In genomic region chr12:12032771-12033588, GRCh38 we compare ENCODE assay signal across 8 cellular contexts. TPM values are rescaled to one million over a fixed set of nuclear protein-coding genes. Genes with fewer than 3 reads are reported as not detected.
DNase-seq lines count a peak whose midpoint lies in the region; ATAC-seq and TF ChIP-seq lines count a peak whose summit lies in the region.

No MANE protein-coding gene starts in this region.

- peak overlapping the region; percentile 59 for H2AFZ ChIP-seq in SK-N-SH (ENCODE audit: low read depth)

- H3K27ac ChIP-seq in SK-N-SH (ENCODE audit: low read depth in 2 of 2, low read length in 1 of 2) = no peak overlapping the region
- H3K27ac ChIP-seq in tibial nerve = peak overlapping the region; percentile 27 to 82 (median 61)

- H3K27me3 ChIP-seq in SK-N-SH (ENCODE audit: insufficient read depth) = no peaks in the 10 kb centered on the region; the same call in 1 of the 2 replicates
- no peaks in the 10 kb centered on the region for H3K27me3 ChIP-seq in tibial nerve

- H3K4me3 ChIP-seq in SK-N-SH (ENCODE audit: low read depth in 2 of 2, low read length in 1 of 2) = peak overlapping the region in 1 of 2 experiments; percentile 31; a peak in 2 of 4 replicates
- H3K4me3 ChIP-seq in tibial nerve = peak overlapping the region; percentile 37 to 51 (median 45)

- TF ChIP-seq RAD21 in SK-N-SH (IDR thresholded peaks at IDR 0.05; ENCODE audit: low read length) = peak; percentile 98

- TF ChIP-seq CTCF in GM12873 (IDR thresholded peaks at IDR 0.05; ENCODE audit: insufficient read depth, low read depth, low read length, missing control alignments) (peak; percentile 90), SK-N-SH (IDR thresholded peaks at IDR 0.05) (peak; percentile 87), omental fat pad (IDR thresholded peaks at IDR 0.05) (peak in 2 of 3 donors; percentile 64 to 79), tibial nerve (IDR thresholded peaks at IDR 0.05) (peak; percentile 76 to 94 (median 84))

- no peak for TF ChIP-seq POLR2A in tibial nerve (IDR thresholded peaks at IDR 0.05)

- WGBS in SK-N-SH (ENCODE audit: low lambda C conversion rate) = 52% methylated on average over 24 of the region's 24 CpGs
- 2 to 5% methylated on average over 24 of the region's 24 CpGs for WGBS in tibial nerve, 2 donors

- H3K36me3 ChIP-seq in SK-N-SH (replicated peaks in 1 of 2; ENCODE audit: control insufficient read depth in 1 of 2, insufficient read depth in 2 of 2, low read length in 1 of 2) (no peaks in the 10 kb centered on the region), tibial nerve (no peaks in the 10 kb centered on the region)

- intact Hi-C loops in Right ventricle myocardium inferior (cut with DNase I) = loop anchor here (1.0 to 2.0 kb wide), 2 partner anchors 412 to 452 kb away; no protein-coding TSS in a partner anchor

- H3K9me3 ChIP-seq in SK-N-SH (no peaks in the 10 kb centered on the region), tibial nerve (no peaks in the 10 kb centered on the region)

- H3K9me2 ChIP-seq in SK-N-SH = no peaks in the 10 kb centered on the region

- POLR2A ChIA-PET in SK-N-SH (lab: Yijun Ruan, JAX) = interaction anchor here (2.4 kb wide), 1 partner anchor 384 kb away, joined by 9 read pairs; the partner anchor contains the start of gene ETV6

- no peaks in the 10 kb centered on the region for H3K79me2 ChIP-seq in SK-N-SH (ENCODE audit: insufficient read depth)

- H3K4me2 ChIP-seq in SK-N-SH = 0 out of 2 replicates have a peak overlapping the region, but pooled peaks have one; percentile 45

- H3K4me1 ChIP-seq in SK-N-SH (ENCODE audit: control insufficient read depth in 1 of 2, insufficient read depth in 2 of 2, low read depth in 1 of 2, low read length in 1 of 2) (peaks cover 0 to 4% of the 10 kb centered on the region in 2 experiments; a peak in 1 of 4 replicates), tibial nerve (peaks cover 0 to 10% (median 4%) of the 10 kb centered on the region in 4 donors)

- peak; percentile 52 for DNase-seq in MV-4-11 (lab: John Stamatoyannopoulos, UW)
- peak; percentile 68 for DNase-seq in SK-N-SH
- peak; percentile 25 for DNase-seq in activated naive CD8-positive, alpha-beta T cell treated with anti-CD3 and anti-CD28 coated beads, Interleukin-2, amount 50 U/mL, for 16 hours (ENCODE audit: low read depth, low spot score)
- DNase-seq in Right ventricle myocardium inferior (ENCODE audit: missing footprints) = no peak
- DNase-seq in omental fat pad (ENCODE audit: low spot score) = no peak
- DNase-seq in tibial nerve (ENCODE audit: low spot score in 2 of 2) = peak; percentile 53 to 80
- DNase-seq in NK-92 treated with Interleukin-12 subunit alpha and Interleukin-12 subunit beta, amount 100 ng/mL, for 24 hours (lab: John Stamatoyannopoulos, UW) = no peak

- H4K20me1 ChIP-seq in SK-N-SH (ENCODE audit: insufficient read depth) = no peaks in the 10 kb centered on the region

- TF ChIP-seq EP300 in SK-N-SH (IDR thresholded peaks at IDR 0.05; ENCODE audit: borderline replicate concordance in 1 of 2, low read depth in 1 of 2, low read length in 1 of 2) = no peak
- TF ChIP-seq EP300 in tibial nerve (IDR thresholded peaks at IDR 0.05) = no peak

- H3K9ac ChIP-seq in SK-N-SH = no peak overlapping the region

- ATAC-seq in Right ventricle myocardium inferior = peak; percentile 78
- ATAC-seq in omental fat pad (ENCODE audit: low FRiP score) = peak; percentile 84

- CTCF ChIA-PET in SK-N-SH (lab: Yijun Ruan, JAX) = interaction anchor here (0.6 to 10.3 kb wide), 81 partner anchors 11 to 661 kb away, joined by 3 to 227 read pairs (median 4); partner anchors contain the start of genes ETV6 and MANSC1

- H3F3A ChIP-seq in SK-N-SH (replicated peaks; ENCODE audit: insufficient read depth) = no peaks in the 10 kb centered on the region

TF ChIP-seq in SK-N-SH, 30 proteins besides CTCF, POLR2A, EP300 and RAD21:
- TF ChIP-seq JUND (IDR thresholded peaks at IDR 0.05) (no peak), SMC3 (IDR thresholded peaks at IDR 0.05; ENCODE audit: low read depth, low read length) (peak; percentile 96), IRF3 (IDR thresholded peaks at IDR 0.05; ENCODE audit: low read depth, low read length) (no peak), ZBTB33 (IDR thresholded peaks at IDR 0.05; ENCODE audit: borderline replicate concordance, low read depth) (no peak)

RNA-seq across cellular contexts. Expression of gene BCL2L14, which starts 37.8 kb away (rescaled TPM):
- not detected in 2 replicates for polyA plus RNA-seq in SK-N-SH (2012; rRNA removed)
- polyA plus RNA-seq in SK-N-SH (2012; cell fraction: cytosol; rRNA removed) = not detected in 2 replicates
- not detected in 2 replicates for polyA plus RNA-seq in SK-N-SH (2012; cell fraction: nucleus; rRNA removed)
- total RNA-seq in Right ventricle myocardium inferior = not detected
- total RNA-seq in omental fat pad = under 1 TPM in 1 of 4 donors, not detected in 3; 0.36 TPM
- total RNA-seq in tibial nerve = not detected

Comparison
In these comparisons a context has a peak if more than half of its experiments do, and no peak if none do; other contexts are left out.
1. DNase-seq: peak in MV-4-11 (single experiment), SK-N-SH (single experiment), activated naive CD8-positive, alpha-beta T cell treated with anti-CD3 and anti-CD28 coated beads, Interleukin-2, amount 50 U/mL, for 16 hours (single experiment) and tibial nerve (2 of 2); none in Right ventricle myocardium inferior (single experiment), omental fat pad (single experiment) and NK-92 treated with Interleukin-12 subunit alpha and Interleukin-12 subunit beta, amount 100 ng/mL, for 24 hours (single experiment).
2. H3K27ac ChIP-seq: peak in tibial nerve (4 of 4); none in SK-N-SH (0 of 2).
3. Peak in every context shown above with its lines, with median percentiles within 50 percentile points of each other: CTCF ChIP-seq.